ENCODE assay signal across 8 cellular contexts in the genomic region with DNA sequence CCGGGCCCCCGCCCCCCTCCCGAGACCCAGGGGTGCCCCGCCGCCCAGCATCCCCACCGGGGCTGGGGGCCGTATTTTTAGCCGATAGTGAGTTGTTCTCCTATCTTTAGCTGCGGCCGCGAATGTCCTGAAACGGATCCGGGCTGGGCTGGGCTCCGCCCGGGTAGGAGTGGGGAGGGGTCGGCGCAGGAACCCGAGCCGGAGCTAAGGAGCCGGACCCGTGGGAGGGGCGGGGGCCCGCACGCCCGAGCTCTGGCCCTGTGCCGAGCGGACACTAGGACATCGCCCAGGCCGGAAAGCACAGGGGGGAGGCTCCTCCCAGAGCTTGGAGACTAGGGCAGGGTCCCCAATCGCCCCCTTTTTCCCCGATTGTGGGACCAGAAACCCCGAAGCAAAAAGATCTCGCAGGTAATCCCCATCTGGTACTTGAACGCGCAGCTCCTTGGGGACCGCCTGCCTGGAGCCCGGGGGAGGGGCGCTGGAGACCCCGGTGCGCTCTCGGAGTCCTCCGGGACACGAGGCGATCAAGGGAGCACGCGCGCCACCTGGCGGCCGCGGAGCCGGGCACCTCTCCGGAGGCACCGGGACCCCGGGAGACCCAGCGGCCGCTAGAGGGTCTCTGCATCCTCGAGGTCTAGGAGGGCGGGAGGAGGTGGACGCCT. TPM values are rescaled to one million over a fixed set of nuclear protein-coding genes. Genes with fewer than 3 reads are reported as not detected.
DNase-seq lines count a peak whose midpoint lies in the region; ATAC-seq, FAIRE-seq and TF ChIP-seq lines count a peak whose summit lies in the region.

No MANE protein-coding gene starts in this region.

- no peak overlapping the region for H2BK15ac ChIP-seq in H1 (ENCODE audit: low read length)
- H2BK15ac ChIP-seq in mesendoderm (replicated peaks; ENCODE audit: low read depth), result no peak overlapping the region

- no peak overlapping the region for H3K14ac ChIP-seq in H1 (ENCODE audit: insufficient read length)

- peaks cover 4 to 16% of the 10 kb centered on the region in 2 experiments for H4K20me1 ChIP-seq in H1 (replicated peaks in 1 of 2; ENCODE audit: control insufficient read depth in 1 of 2, insufficient read depth in 2 of 2, low read length in 2 of 2)

- no peak overlapping the region for H2AFZ ChIP-seq in H1 (ENCODE audit: low read length)

- H3K9me3 ChIP-seq in H1 (ENCODE audit: insufficient read depth in 2 of 2, low read depth in 1 of 2, low read length in 1 of 2), result no peaks in the 10 kb centered on the region

- H3K36me3 ChIP-seq in H1 (ENCODE audit: control insufficient read depth in 2 of 4, insufficient read depth in 4 of 4, low read length in 3 of 4) (no peaks in the 10 kb centered on the region), mesendoderm (ENCODE audit: control insufficient read depth, insufficient read depth, low read length) (no peaks in the 10 kb centered on the region)

- TF ChIP-seq RAD21 in H1 (IDR thresholded peaks at IDR 0.05 in 1 of 2, conservative IDR thresholded peaks at IDR 0.05 in 1 of 2; ENCODE audit: low read depth in 2 of 2, low read length in 2 of 2), result peak; percentile 66 to 75

- no peak overlapping the region; the same call in 1 of the 2 replicates for H4K8ac ChIP-seq in H1 (ENCODE audit: extremely low read depth, insufficient read depth, low read length)
- H4K8ac ChIP-seq in mesendoderm (ENCODE audit: low read depth, low read length), result no peak overlapping the region

- 1% methylated on average over 42 of the region's 59 CpGs; no CpG with 5 or more reads in 1 of the 2 experiments for WGBS in H1 (ENCODE audit: extremely low coverage in 1 of 2, insufficient coverage in 1 of 2, insufficient read length in 1 of 2, insufficient replicate concordance in 2 of 2, low coverage in 1 of 2, low lambda C conversion rate in 2 of 2, missing lambda C conversion rate in 1 of 2), 2 experiments
- no CpG with 5 or more reads among the region's 59 CpGs for WGBS in mesendoderm (ENCODE audit: extremely low coverage, insufficient coverage, low lambda C conversion rate)

- H3K4me1 ChIP-seq in H1 (replicated peaks in 1 of 4; ENCODE audit: control insufficient read depth in 3 of 4, insufficient read depth in 4 of 4, low read length in 3 of 4) (peaks cover 0 to 15% (median 11%) of the 10 kb centered on the region in 4 experiments; a peak in 6 of 7 replicates), mesendoderm (ENCODE audit: control insufficient read depth, low read depth, low read length) (peaks cover 8% of the 10 kb centered on the region)

- POLR2A ChIA-PET in H1 (lab: Charles Lee; ENCODE audit: partially characterized antibody), result interaction anchor here (0.5 to 14.1 kb wide), 23 partner anchors 12 to 1505 kb away, joined by 3 to 208 read pairs (median 3); a partner anchor contains a TSS

- H2BK5ac ChIP-seq in H1 (ENCODE audit: low read depth, low read length) (peak overlapping the region; percentile 35; the same call in 1 of the 2 replicates), mesendoderm (ENCODE audit: low read length) (no peak overlapping the region)

- peak overlapping the region; percentile 78 to 79 for H3K4me2 ChIP-seq in H1 (ENCODE audit: insufficient read depth in 1 of 2, low read depth in 2 of 2, low read length in 2 of 2)
- H3K4me2 ChIP-seq in mesendoderm (ENCODE audit: low read length), result peak overlapping the region; percentile 68

- no peak for FAIRE-seq in H1 (lab: Jason Lieb, UNC)

- H3K56ac ChIP-seq in H1 (replicated peaks; ENCODE audit: insufficient read length, low read depth, low read length) (peak overlapping the region; percentile 25), mesendoderm (ENCODE audit: low read length) (peak overlapping the region; percentile 88)

- H3K9ac ChIP-seq in H1 (replicated peaks in 1 of 4; ENCODE audit: extremely low read depth in 1 of 4, low read depth in 3 of 4, low read length in 3 of 4) (peak overlapping the region in 2 of 4 experiments; percentile 43 to 65; a peak in 4 of 7 replicates), mesendoderm (ENCODE audit: low read length) (peak overlapping the region; percentile 84)

- H4K5ac ChIP-seq in H1 (ENCODE audit: insufficient read length, low read depth, low read length) (no peak overlapping the region), mesendoderm (ENCODE audit: low read length) (no peak overlapping the region)

- peaks cover 5% of the 10 kb centered on the region; the same call in 1 of the 2 replicates for H3K79me1 ChIP-seq in H1 (ENCODE audit: low read depth, low read length)
- H3K79me1 ChIP-seq in mesendoderm (ENCODE audit: low read length), result peaks cover 9% of the 10 kb centered on the region

- H2BK20ac ChIP-seq in H1 (ENCODE audit: low read length), result no peak overlapping the region

- peak; percentile 56 for ATAC-seq in HG03432 (IDR thresholded peaks at IDR 0.05; ENCODE audit: unreplicated experiment)

- no peak overlapping the region for H3K4ac ChIP-seq in H1 (replicated peaks; ENCODE audit: insufficient read length, low read depth, low read length)
- peak overlapping the region; percentile 61 for H3K4ac ChIP-seq in mesendoderm (ENCODE audit: low read depth, low read length)

- peak; percentile 85 to 99 (median 88) for TF ChIP-seq CTCF in H1 (IDR thresholded peaks at IDR 0.05; ENCODE audit: control extremely low read depth in 1 of 3, insufficient read depth in 1 of 3, low read depth in 1 of 3, low read length in 3 of 3)

- H2BK120ac ChIP-seq in H1 (replicated peaks; ENCODE audit: low read depth, low read length) (no peak overlapping the region), mesendoderm (ENCODE audit: low read depth, low read length) (peak overlapping the region; percentile 29)

- CTCF ChIA-PET in H1 (lab: Charles Lee; ENCODE audit: partially characterized antibody), result interaction anchor here (0.6 to 52.8 kb wide), 24 partner anchors 16 to 290 kb away, joined by 3 to 1179 read pairs (median 4); a partner anchor contains a TSS

- peak overlapping the region; percentile 34 to 84 (median 68) for H3K4me3 ChIP-seq in H1 (ENCODE audit: extremely low read depth in 1 of 4, insufficient read depth in 2 of 4, low read depth in 3 of 4, low read length in 4 of 4)
- H3K4me3 ChIP-seq in mesendoderm (ENCODE audit: low read length), result peak overlapping the region; percentile 45

- H2BK12ac ChIP-seq in H1 (ENCODE audit: low read depth, low read length), result no peak overlapping the region

- H2AK5ac ChIP-seq in H1 (ENCODE audit: low read depth, low read length), result no peak overlapping the region
- no peak overlapping the region for H2AK5ac ChIP-seq in mesendoderm (ENCODE audit: low read length)

- H3K27ac ChIP-seq in H1 (ENCODE audit: low read depth, low read length) (no peak overlapping the region; the same call in 1 of the 2 replicates), mesendoderm (ENCODE audit: low read depth, low read length) (peak overlapping the region; percentile 55)

- no peak overlapping the region for H4K91ac ChIP-seq in H1 (replicated peaks; ENCODE audit: insufficient read length, low read length)

- no peak; a peak in 1 of 3 replicates for TF ChIP-seq POLR2A in H1 (IDR thresholded peaks at IDR 0.05; ENCODE audit: control extremely low read depth in 1 of 2, low read depth in 2 of 2, low read length in 2 of 2)

- H3K27me3 ChIP-seq in H1 (replicated peaks in 1 of 4; ENCODE audit: control insufficient read depth in 3 of 4, extremely low read depth in 1 of 4, insufficient read depth in 3 of 4, low read length in 3 of 4), result peaks cover 0 to 15% (median 10%) of the 10 kb centered on the region in 4 experiments; a peak in 5 of 7 replicates
- H3K27me3 ChIP-seq in mesendoderm (ENCODE audit: insufficient read depth, low read length, poor library complexity), result no peaks in the 10 kb centered on the region

- DNase-seq in ELR (ENCODE audit: low read depth) (peak; percentile 80), NOMO-1 treated with DMSO at 0.1 percent for 48 hours (lab: John Stamatoyannopoulos, UW; ENCODE audit: unreplicated experiment) (peak; percentile 37), H1 (ENCODE audit: low read depth in 1 of 2, low spot score in 2 of 2) (peak; percentile 76 to 99), mesendoderm (peak; percentile 89), COLO829 (ENCODE audit: low spot score) (no peak)
- DNase-seq in activated CD8-positive, alpha-beta memory T cell treated with anti-CD3 and anti-CD28 coated beads, Interleukin-2, amount 50 U/mL, for 1 hour (ENCODE audit: extremely low read depth), result peak; percentile 13
- DNase-seq in stimulated activated CD8-positive, alpha-beta memory T cell treated with anti-CD3 and anti-CD28 coated beads, Interleukin-15, amount 100 ng/mL, for 24 hours (ENCODE audit: low read depth), result peak; percentile 83

- no peak; a peak in 1 of 3 replicates for TF ChIP-seq EP300 in H1 (IDR thresholded peaks at IDR 0.05; ENCODE audit: borderline replicate concordance in 1 of 2, low read depth in 2 of 2, low read length in 2 of 2)

- H3K18ac ChIP-seq in H1 (ENCODE audit: extremely low read depth, low read length) (peak overlapping the region; percentile 48), mesendoderm (ENCODE audit: low read length) (peak overlapping the region; percentile 93)

- no peak overlapping the region for H3K23ac ChIP-seq in H1 (ENCODE audit: insufficient read length)
- no peak overlapping the region for H3K23ac ChIP-seq in mesendoderm (ENCODE audit: low read length)

- peaks cover 7% of the 10 kb centered on the region; the same call in 1 of the 2 replicates for H3K23me2 ChIP-seq in H1 (ENCODE audit: low read depth, low read length)

- H3K79me2 ChIP-seq in H1 (ENCODE audit: control insufficient read depth in 1 of 2, insufficient read depth in 2 of 2, low read length in 2 of 2), result peaks cover 0 to 16% of the 10 kb centered on the region in 2 experiments; a peak in 2 of 4 replicates
- peaks cover 3% of the 10 kb centered on the region for H3K79me2 ChIP-seq in mesendoderm (ENCODE audit: control insufficient read depth, insufficient read depth, low read length)

RNA-seq across cellular contexts. Expression of a gene that starts 0.7 kb away (rescaled TPM):
- total RNA-seq in H1 (2021; fragmentation: NEBNext Ultra II Directional; extraction: Animal tissue kit (Norgen Biotek cat#: 25700)), result 11.7 and 11.8 TPM in 2 replicates
- polyA plus RNA-seq in H1 (2011; rRNA removed), result 13.3 and 19.4 TPM in 2 replicates
- polyA plus RNA-seq in H1 (2011; cell fraction: cytosol; rRNA removed), result 4.6 TPM
- polyA plus RNA-seq in H1 (2011; cell fraction: nucleus; rRNA removed), result 14.3 TPM
- 10.0 to 13.0 TPM (median 12.5 TPM) in 4 replicates for polyA plus RNA-seq in H1 (2012, experiment 1 of 2)
- polyA plus RNA-seq in H1 (2012, experiment 2 of 2), result 11.2 TPM
- polyA plus RNA-seq in H1 (2013, experiment 1 of 2), result 11.6 TPM
- 13.0 TPM for polyA plus RNA-seq in H1 (2013, experiment 2 of 2)
- polyA minus RNA-seq in H1 (2011; rRNA and poly(A)+ RNA removed), result 5.2 and 18.4 TPM in 2 replicates
- 5.3 TPM for polyA minus RNA-seq in H1 (2011; cell fraction: cytosol; rRNA and poly(A)+ RNA removed)
- 21.8 TPM for polyA minus RNA-seq in H1 (2011; cell fraction: nucleus; rRNA and poly(A)+ RNA removed)
- polyA plus RNA-seq in mesendoderm (2013, experiment 1 of 2), result 6.5 TPM
- 6.8 TPM for polyA plus RNA-seq in mesendoderm (2013, experiment 2 of 2)

RNA-seq across cellular contexts. Expression of a gene that starts 18.3 kb away (rescaled TPM):
- total RNA-seq in H1 (2021; fragmentation: NEBNext Ultra II Directional; extraction: Animal tissue kit (Norgen Biotek cat#: 25700)), result 67.2 and 79.2 TPM in 2 replicates
- polyA plus RNA-seq in H1 (2011; rRNA removed), result 53.6 and 88.1 TPM in 2 replicates
- 54.2 TPM for polyA plus RNA-seq in H1 (2011; cell fraction: cytosol; rRNA removed)
- polyA plus RNA-seq in H1 (2011; cell fraction: nucleus; rRNA removed), result 92.9 TPM
- polyA plus RNA-seq in H1 (2012, experiment 1 of 2), result 54.9 to 59.5 TPM (median 58.3 TPM) in 4 replicates
- 59.4 TPM for polyA plus RNA-seq in H1 (2012, experiment 2 of 2)
- 59.5 TPM for polyA plus RNA-seq in H1 (2013, experiment 1 of 2)
- 55.5 TPM for polyA plus RNA-seq in H1 (2013, experiment 2 of 2)
- polyA minus RNA-seq in H1 (2011; rRNA and poly(A)+ RNA removed), result 39.9 and 69.2 TPM in 2 replicates
- 31.1 TPM for polyA minus RNA-seq in H1 (2011; cell fraction: cytosol; rRNA and poly(A)+ RNA removed)
- polyA minus RNA-seq in H1 (2011; cell fraction: nucleus; rRNA and poly(A)+ RNA removed), result 38.0 TPM
- 57.1 TPM for polyA plus RNA-seq in mesendoderm (2013, experiment 1 of 2)
- 57.4 TPM for polyA plus RNA-seq in mesendoderm (2013, experiment 2 of 2)

RNA-seq across cellular contexts. Expression of a gene that starts 39.2 kb away (rescaled TPM):
- 0.88 and 1.3 TPM in 2 replicates for total RNA-seq in H1 (2021; fragmentation: NEBNext Ultra II Directional; extraction: Animal tissue kit (Norgen Biotek cat#: 25700))
- 1.1 TPM in 2 replicates for polyA plus RNA-seq in H1 (2011; rRNA removed)
- polyA plus RNA-seq in H1 (2011; cell fraction: cytosol; rRNA removed), result 1.3 TPM
- 1.4 TPM for polyA plus RNA-seq in H1 (2011; cell fraction: nucleus; rRNA removed)
- polyA plus RNA-seq in H1 (2012, experiment 1 of 2), result 0.97 to 1.5 TPM (median 1.1 TPM) in 4 replicates
- 1.4 TPM for polyA plus RNA-seq in H1 (2012, experiment 2 of 2)
- polyA plus RNA-seq in H1 (2013, experiment 1 of 2), result 1.1 TPM
- polyA plus RNA-seq in H1 (2013, experiment 2 of 2), result 1.2 TPM
- 0.61 and 0.88 TPM in 2 replicates for polyA minus RNA-seq in H1 (2011; rRNA and poly(A)+ RNA removed)
- polyA minus RNA-seq in H1 (2011; cell fraction: cytosol; rRNA and poly(A)+ RNA removed), result 1.2 TPM
- 2.3 TPM for polyA minus RNA-seq in H1 (2011; cell fraction: nucleus; rRNA and poly(A)+ RNA removed)
- polyA plus RNA-seq in mesendoderm (2013, experiment 1 of 2), result 0.13 TPM
- polyA plus RNA-seq in mesendoderm (2013, experiment 2 of 2), result 0.13 TPM

RNA-seq across cellular contexts. Expression of a gene that starts 53.6 kb away (rescaled TPM):
- 31.2 and 34.6 TPM in 2 replicates for total RNA-seq in H1 (2021; fragmentation: NEBNext Ultra II Directional; extraction: Animal tissue kit (Norgen Biotek cat#: 25700))
- polyA plus RNA-seq in H1 (2011; rRNA removed), result 48.1 and 55.9 TPM in 2 replicates
- 49.0 TPM for polyA plus RNA-seq in H1 (2011; cell fraction: cytosol; rRNA removed)
- polyA plus RNA-seq in H1 (2011; cell fraction: nucleus; rRNA removed), result 52.8 TPM
- polyA plus RNA-seq in H1 (2012, experiment 1 of 2), result 28.2 to 35.6 TPM (median 32.2 TPM) in 4 replicates
- 17.1 TPM for polyA plus RNA-seq in H1 (2012, experiment 2 of 2)
- 13.1 TPM for polyA plus RNA-seq in H1 (2013, experiment 1 of 2)
- polyA plus RNA-seq in H1 (2013, experiment 2 of 2), result 10.8 TPM
- polyA minus RNA-seq in H1 (2011; rRNA and poly(A)+ RNA removed), result 95.6 and 117 TPM in 2 replicates
- 36.3 TPM for polyA minus RNA-seq in H1 (2011; cell fraction: cytosol; rRNA and poly(A)+ RNA removed)
- polyA minus RNA-seq in H1 (2011; cell fraction: nucleus; rRNA and poly(A)+ RNA removed), result 67.8 TPM
- polyA plus RNA-seq in mesendoderm (2013, experiment 1 of 2), result 15.3 TPM
- polyA plus RNA-seq in mesendoderm (2013, experiment 2 of 2), result 15.6 TPM
